Comparison of ENCODE assay signal across 14 cellular contexts in genomic region chr7:124907490-124907889, GRCh38. TPM values are rescaled to one million over a fixed set of nuclear protein-coding genes. Genes with fewer than 3 reads are reported as not detected.
DNase-seq lines count a peak whose midpoint lies in the region; ATAC-seq, FAIRE-seq and TF ChIP-seq lines count a peak whose summit lies in the region.
"Had no signal": no experiment of that assay in that cellular context is flagged by ENCODE, and none has a peak within 500 bp of the region (broad histone marks: within the 10 kb centered on the region; RNA-seq: fewer than 3 reads in every experiment).

No MANE protein-coding gene starts in this region.

- no peaks in the 10 kb centered on the region for H3K4me1 ChIP-seq in MM.1S (ENCODE audit: low read length)
- no peaks in the 10 kb centered on the region for H3K4me1 ChIP-seq in K562 (replicated peaks in 1 of 2; ENCODE audit: control insufficient read depth in 2 of 2, insufficient read depth in 2 of 2, low read length in 2 of 2)
- no peaks in the 10 kb centered on the region for H3K4me1 ChIP-seq in mucosa of descending colon (ENCODE audit: low read depth)

- H3K79me2 ChIP-seq in MM.1S (ENCODE audit: low read length) (peaks cover 63% of the 10 kb centered on the region), K562 (ENCODE audit: control insufficient read depth, insufficient read depth, low read length) (0 out of 3 replicates have a peak, but pooled peaks cover 20% of the 10 kb centered on the region)

- FAIRE-seq in K562 (lab: Jason Lieb, UNC) = no peak
- FAIRE-seq: G401.6, GM12892 had no signal

- H3K27me3 ChIP-seq in MM.1S (replicated peaks; ENCODE audit: insufficient read depth, low read length) (no peaks in the 10 kb centered on the region), K562 (ENCODE audit: control insufficient read depth in 2 of 2, insufficient read depth in 2 of 2, low read length in 2 of 2) (no peaks in the 10 kb centered on the region)

- H2AFZ ChIP-seq in MM.1S (ENCODE audit: low read length) (no peak overlapping the region), K562 (ENCODE audit: low read depth, low read length) (no peak overlapping the region)
- H2AFZ ChIP-seq: GM23248 had no signal

- H3K4me3 ChIP-seq in MM.1S (ENCODE audit: low read length) = no peak overlapping the region
- H3K4me3 ChIP-seq in K562 = no peak overlapping the region
- H3K4me3 ChIP-seq in mucosa of descending colon = no peak overlapping the region
- H3K4me3 ChIP-seq: GM23248 had no signal

- no TSS peak for BruUV-seq in K562 (replicated peaks; lab: Mats Ljungman, UMichigan)

- intact Hi-C loops in K562 (cut with micrococcal nuclease) (no loop called here), mucosa of descending colon (cut with DNase I, micrococcal nuclease) (no loop called here)

- no peaks in the 10 kb centered on the region for H3K9me2 ChIP-seq in MM.1S (replicated peaks; ENCODE audit: insufficient read depth, low read length)

- H3K9me3 ChIP-seq in MM.1S (replicated peaks; ENCODE audit: insufficient read depth, low read length) = no peaks in the 10 kb centered on the region
- no peaks in the 10 kb centered on the region for H3K9me3 ChIP-seq in K562 (replicated peaks; ENCODE audit: control insufficient read depth, insufficient read depth, low read depth, low read length)
- no peaks in the 10 kb centered on the region for H3K9me3 ChIP-seq in mucosa of descending colon

- 17% methylated on average over 1 of the region's 1 CpG for WGBS in K562 (ENCODE audit: insufficient coverage, low coverage, missing lambda C conversion rate)

- H3F3A ChIP-seq in MM.1S (ENCODE audit: insufficient read depth, low read length) = no peaks in the 10 kb centered on the region

- TF ChIP-seq CTCF in MM.1S (IDR thresholded peaks at IDR 0.05; ENCODE audit: low read length) = no peak
- no peak for TF ChIP-seq CTCF in K562 (IDR thresholded peaks at IDR 0.05 in 2 of 3, conservative IDR thresholded peaks at IDR 0.05 in 1 of 3; ENCODE audit: insufficient read depth in 2 of 3, low read depth in 1 of 3, low read length in 3 of 3)
- TF ChIP-seq CTCF in mucosa of descending colon (IDR thresholded peaks at IDR 0.05) = no peak

- H4K20me1 ChIP-seq in MM.1S (ENCODE audit: insufficient read depth, low read length) = no peaks in the 10 kb centered on the region
- no peaks in the 10 kb centered on the region for H4K20me1 ChIP-seq in K562 (replicated peaks; ENCODE audit: control insufficient read depth, insufficient read depth, low read length)

- H3K9me1 ChIP-seq in K562 (ENCODE audit: control insufficient read depth, insufficient read depth, low read length) = no peaks in the 10 kb centered on the region

- no peak overlapping the region for H3K9ac ChIP-seq in MM.1S (ENCODE audit: low read length)
- H3K9ac ChIP-seq in K562 (ENCODE audit: insufficient read depth in 1 of 2, low read depth in 2 of 2, low read length in 2 of 2) = no peak overlapping the region
- H3K9ac ChIP-seq: GM23248 had no signal

- H3K27ac ChIP-seq in MM.1S (ENCODE audit: low read length) (no peak overlapping the region), K562 (ENCODE audit: extremely low read depth, low read depth, low read length) (no peak overlapping the region)
- H3K27ac ChIP-seq: GM23248 had no signal

- in situ Hi-C loops in K562 (cut with MboI) = no loop called here

- H3K4me2 ChIP-seq in MM.1S (ENCODE audit: low read depth, low read length) = no peak overlapping the region
- no peak overlapping the region for H3K4me2 ChIP-seq in K562 (ENCODE audit: insufficient read depth, low read length)

- TF ChIP-seq EP300 in K562 (IDR thresholded peaks at IDR 0.05; ENCODE audit: low read length) = no peak

- peak; percentile 52 for ATAC-seq in GM18868 (IDR thresholded peaks at IDR 0.05; ENCODE audit: unreplicated experiment)
- peak; percentile 84 for ATAC-seq in K562
- ATAC-seq in mucosa of descending colon = no peak

- no peak for TF ChIP-seq RAD21 in K562 (CRISPR knock-in tag; conservative IDR thresholded peaks at IDR 0.05 in 1 of 2, IDR thresholded peaks at IDR 0.05 in 1 of 2)

- POLR2A ChIA-PET in K562 (lab: Yijun Ruan, JAX) = no interaction called here

- DNase-seq in EL (peak; percentile 2), MM.1S (peak; percentile 3), K562 (ENCODE audit: extremely low read depth in 1 of 4, low spot score in 3 of 4) (no peak), mucosa of descending colon (no peak), activated gamma-delta T cell (lab: John Stamatoyannopoulos, UW) (no peak), NCI-H774 (lab: John Stamatoyannopoulos, UW) (no peak)
- DNase-seq: C1 segment of cervical spinal cord; Calu3; CD4-positive, alpha-beta T cell; DMS 273 treated with DMSO at 0.1 percent for 48 hours had no signal

- TF ChIP-seq POLR2A in K562 (conservative IDR thresholded peaks at IDR 0.05) = no peak

- CTCF ChIA-PET in K562 (lab: Yijun Ruan, JAX; ENCODE audit: low intra/inter-chr PET ratio) = no interaction called here

- H3K36me3 ChIP-seq in MM.1S (replicated peaks; ENCODE audit: insufficient read depth, low read length) (no peaks in the 10 kb centered on the region), K562 (ENCODE audit: control insufficient read depth, insufficient read depth, low read length) (peaks cover under 1% of the 10 kb centered on the region; the same call in 1 of the 3 replicates), mucosa of descending colon (ENCODE audit: low read depth) (no peaks in the 10 kb centered on the region)

TF ChIP-seq in K562, 482 proteins besides CTCF, POLR2A, EP300 and RAD21:
- TF ChIP-seq ATF7 (IDR thresholded peaks at IDR 0.05) (peak; percentile 34; the same call in 1 of the 2 replicates), JUND (IDR thresholded peaks at IDR 0.05; ENCODE audit: borderline replicate concordance, low read depth, low read length) (no peak), JUND (tag; IDR thresholded peaks at IDR 0.05; ENCODE audit: borderline replicate concordance, low read depth, low read length) (peak; percentile 36; the same call in 1 of the 3 replicates), ATF3 (IDR thresholded peaks at IDR 0.05) (peak; percentile 31; the same call in 1 of the 2 replicates), ATF3 (CRISPR knock-in tag; conservative IDR thresholded peaks at IDR 0.05) (no peak), PRPF4 (IDR thresholded peaks at IDR 0.05; ENCODE audit: insufficient read depth, low read depth, low read length, poor library complexity, severe bottlenecking) (no peak)

RNA-seq across cellular contexts. Expression of gene POT1, which starts 22.1 kb away (rescaled TPM):
- total RNA-seq in K562 (2011; cell fraction: chromatin; rRNA removed; ENCODE audit: low replicate concordance) = 107 and 248 TPM in 2 replicates
- 43.4 and 46.1 TPM in 2 replicates for total RNA-seq in K562 (2011; cell fraction: nucleolus; rRNA removed)
- 80.5 and 89.7 TPM in 2 replicates for total RNA-seq in K562 (2011; cell fraction: nucleoplasm; rRNA removed)
- 45.9 and 55.1 TPM in 2 replicates for total RNA-seq in K562 (2014; rRNA removed)
- total RNA-seq in K562 (2014; rRNA removed; fragmentation: Illumina TruSeq; extraction: Trizol) = 87.0 and 108 TPM in 2 replicates
- 95.6 and 116 TPM in 2 replicates for total RNA-seq in K562 (2015; rRNA removed; fragmentation: Illumina TruSeq; extraction: Trizol)
- 63.6 and 66.7 TPM in 2 replicates for total RNA-seq in K562 (2021)
- 83.7 and 140 TPM in 2 replicates for polyA plus RNA-seq in K562 (2011; rRNA removed)
- polyA plus RNA-seq in K562 (2011; cell fraction: cytosol; rRNA removed) = 29.2 and 36.3 TPM in 2 replicates
- polyA plus RNA-seq in K562 (2011; cell fraction: nucleus; rRNA removed) = 59.4 and 84.1 TPM in 2 replicates
- polyA plus RNA-seq in K562 (2012) = 48.8 and 57.2 TPM in 2 replicates
- 81.6 and 93.1 TPM in 2 replicates for polyA plus RNA-seq in K562 (2014; fragmentation: Illumina TruSeq; extraction: Trizol)
- polyA plus RNA-seq in K562 (2014; fragmentation: Nextera tagmentation; extraction: Ambion mirVana) = 10 to 100 TPM; 37.9 to 56.7 TPM
- 50.5 and 56.6 TPM in 2 replicates for polyA plus RNA-seq in K562 (2014; rRNA removed)
- 198 and 271 TPM in 2 replicates for polyA minus RNA-seq in K562 (2011; rRNA and poly(A)+ RNA removed)
- 43.5 and 66.3 TPM in 2 replicates for polyA minus RNA-seq in K562 (2011; cell fraction: cytosol; rRNA and poly(A)+ RNA removed)
- polyA minus RNA-seq in K562 (2011; cell fraction: nucleus; rRNA and poly(A)+ RNA removed) = 136 and 218 TPM in 2 replicates
- 10 to 100 TPM; 12.1 to 13.9 (median 13.7) TPM for total RNA-seq in mucosa of descending colon

Comparison
In these comparisons a context has a peak if more than half of its experiments do, and no peak if none do; other contexts are left out.
1. DNase-seq: peak in EL (single experiment) and MM.1S (single experiment); none in K562 (0 of 4), mucosa of descending colon (0 of 3), activated gamma-delta T cell (single experiment) and NCI-H774 (single experiment).